In the genomic region with DNA sequence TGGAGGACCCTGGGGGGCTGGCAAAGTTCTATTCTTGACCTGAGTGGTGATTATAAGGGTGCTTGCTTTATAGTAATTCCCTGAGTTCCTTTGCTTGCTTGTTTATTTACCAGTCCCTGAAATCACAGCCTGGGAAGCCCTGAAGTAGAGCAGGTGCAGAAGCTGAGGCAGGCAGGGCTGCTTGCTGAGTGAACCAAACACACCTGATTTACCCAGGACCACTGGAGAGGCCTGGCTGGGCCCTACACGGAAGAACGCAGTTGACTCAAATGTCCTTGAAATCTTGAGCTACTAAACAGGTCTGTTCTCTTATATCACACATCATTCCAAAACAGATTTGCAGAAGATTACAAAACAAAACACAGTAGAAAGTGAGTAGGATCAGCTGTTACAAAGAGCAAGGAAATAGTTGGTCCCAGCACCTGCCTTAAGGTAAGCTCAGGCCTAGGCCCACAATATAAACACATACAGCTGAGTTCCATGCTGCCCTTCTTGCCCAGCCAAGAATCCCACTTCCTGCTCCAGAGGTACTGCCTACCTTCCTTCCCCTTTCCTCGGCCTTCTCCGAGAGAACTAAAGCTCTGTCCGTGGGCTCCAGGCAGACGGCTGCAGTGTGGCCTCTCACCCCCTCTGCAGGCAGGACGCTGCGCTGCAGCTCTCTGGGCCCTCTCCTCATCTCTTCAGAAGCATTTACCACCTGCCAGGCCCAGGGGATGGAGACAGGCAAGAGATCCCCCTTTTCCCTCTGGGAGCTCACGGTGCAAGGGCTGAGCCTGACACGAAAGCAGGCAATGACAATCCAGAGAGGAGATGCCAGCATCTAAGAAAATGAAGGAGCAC, we compare ENCODE assay signal across 8 cellular contexts. TPM values are rescaled to one million over a fixed set of nuclear protein-coding genes. Genes with fewer than 3 reads are reported as not detected.
A peak's percentile ranks its signal among the peaks of the same experiment; 100 is the strongest.
DNase-seq lines count a peak whose midpoint lies in the region; ATAC-seq lines count a peak whose summit lies in the region.

No MANE protein-coding gene starts in this region.

- H3K4me1 Mint-ChIP-seq in activated CD4-positive, alpha-beta memory T cell treated with anti-CD3 and anti-CD28 coated beads, Interleukin-2, amount 10 ng/mL, durations not matched to agents 7 days and 5 days: peaks cover 36% of the 10 kb centered on the region
- H3K4me1 Mint-ChIP-seq in memory B cell: peaks cover 4% of the 10 kb centered on the region

- ATAC-seq in HG03520 (IDR thresholded peaks at IDR 0.05; ENCODE audit: unreplicated experiment): peak; percentile 81
- peak; percentile 95 for ATAC-seq in memory B cell (ENCODE audit: low read depth)

- no peak overlapping the region for H3K4me3 Mint-ChIP-seq in activated CD4-positive, alpha-beta memory T cell treated with anti-CD3 and anti-CD28 coated beads, Interleukin-2, amount 10 ng/mL, durations not matched to agents 7 days and 5 days
- H3K4me3 Mint-ChIP-seq in memory B cell: no peak overlapping the region

- POLR2A ChIA-PET in activated CD4-positive, alpha-beta memory T cell treated with anti-CD3 and anti-CD28 coated beads, Interleukin-2, amount 10 ng/mL, durations not matched to agents 7 days and 5 days (lab: Charles Lee): interaction anchor here (1.0 to 1.6 kb wide), 5 partner anchors 120 to 455 kb away, joined by 3 to 9 read pairs (median 5); partner anchors contain the start of genes RPL27A, TMEM9B and ZNF143

- H3K36me3 Mint-ChIP-seq in activated CD4-positive, alpha-beta memory T cell treated with anti-CD3 and anti-CD28 coated beads, Interleukin-2, amount 10 ng/mL, durations not matched to agents 7 days and 5 days (ENCODE audit: low read depth): no peaks in the 10 kb centered on the region
- peaks cover 12% of the 10 kb centered on the region for H3K36me3 Mint-ChIP-seq in memory B cell

- CTCF ChIA-PET in activated CD4-positive, alpha-beta memory T cell treated with anti-CD3 and anti-CD28 coated beads, Interleukin-2, amount 10 ng/mL, durations not matched to agents 7 days and 5 days (lab: Charles Lee): interaction anchor here (0.6 to 4.5 kb wide), 59 partner anchors 9 to 449 kb away, joined by 3 to 149 read pairs (median 4); partner anchors contain the start of genes AKIP1, C11orf16, DENND5A and IPO7

- DNase-seq in AML-193 (lab: John Stamatoyannopoulos, UW) (peak; percentile 67 to 70), GM19238 (ENCODE audit: insufficient read length, low spot score) (peak; percentile 54), NCI-H748 (lab: John Stamatoyannopoulos, UW; ENCODE audit: unreplicated experiment) (peak; percentile 89), ecto neural progenitor cell (ENCODE audit: low spot score) (peak; percentile 88), memory B cell (ENCODE audit: low spot score in 2 of 2) (peak; percentile 53 to 63)
- peak; percentile 78 for DNase-seq in activated CD4-positive, alpha-beta memory T cell treated with anti-CD3 and anti-CD28 coated beads, Interleukin-2, amount 10 ng/mL, durations not matched to agents 7 days and 5 days
- peak; percentile 20 to 38 for DNase-seq in stimulated activated CD8-positive, alpha-beta memory T cell treated with anti-CD3 and anti-CD28 coated beads, Interleukin-2, amount 100 ng/mL, for 1 hour (ENCODE audit: low read depth in 2 of 2)

- H3K9me3 Mint-ChIP-seq in activated CD4-positive, alpha-beta memory T cell treated with anti-CD3 and anti-CD28 coated beads, Interleukin-2, amount 10 ng/mL, durations not matched to agents 7 days and 5 days: no peaks in the 10 kb centered on the region
- H3K9me3 Mint-ChIP-seq in memory B cell: no peaks in the 10 kb centered on the region

- no peaks in the 10 kb centered on the region for H3K27me3 Mint-ChIP-seq in activated CD4-positive, alpha-beta memory T cell treated with anti-CD3 and anti-CD28 coated beads, Interleukin-2, amount 10 ng/mL, durations not matched to agents 7 days and 5 days
- H3K27me3 Mint-ChIP-seq in memory B cell: no peaks in the 10 kb centered on the region

- H3K27ac Mint-ChIP-seq in activated CD4-positive, alpha-beta memory T cell treated with anti-CD3 and anti-CD28 coated beads, Interleukin-2, amount 10 ng/mL, durations not matched to agents 7 days and 5 days: no peak overlapping the region
- H3K27ac Mint-ChIP-seq in memory B cell: no peak overlapping the region

RNA-seq across cellular contexts. Expression of gene SCUBE2, which starts 46.1 kb away (rescaled TPM):
- total RNA-seq in activated CD4-positive, alpha-beta memory T cell treated with anti-CD3 and anti-CD28 coated beads, Interleukin-2, amount 10 ng/mL, durations not matched to agents 7 days and 5 days: not detected

Comparison
In these comparisons a context has a peak if more than half of its experiments do, and no peak if none do; other contexts are left out.
1. Peak in every context shown above with its lines: DNase-seq and ATAC-seq.
2. DNase-seq: peak in every context shown above with its lines; median percentile 89 in NCI-H748; 88 in ecto neural progenitor cell; 78 in activated CD4-positive, alpha-beta memory T cell treated with anti-CD3 and anti-CD28 coated beads, Interleukin-2, amount 10 ng/mL, durations not matched to agents 7 days and 5 days; 68 in AML-193; 58 in memory B cell; 54 in GM19238; 29 in stimulated activated CD8-positive, alpha-beta memory T cell treated with anti-CD3 and anti-CD28 coated beads, Interleukin-2, amount 100 ng/mL, for 1 hour.